8 cellular contexts compared by ENCODE assay signal in the genomic region with DNA sequence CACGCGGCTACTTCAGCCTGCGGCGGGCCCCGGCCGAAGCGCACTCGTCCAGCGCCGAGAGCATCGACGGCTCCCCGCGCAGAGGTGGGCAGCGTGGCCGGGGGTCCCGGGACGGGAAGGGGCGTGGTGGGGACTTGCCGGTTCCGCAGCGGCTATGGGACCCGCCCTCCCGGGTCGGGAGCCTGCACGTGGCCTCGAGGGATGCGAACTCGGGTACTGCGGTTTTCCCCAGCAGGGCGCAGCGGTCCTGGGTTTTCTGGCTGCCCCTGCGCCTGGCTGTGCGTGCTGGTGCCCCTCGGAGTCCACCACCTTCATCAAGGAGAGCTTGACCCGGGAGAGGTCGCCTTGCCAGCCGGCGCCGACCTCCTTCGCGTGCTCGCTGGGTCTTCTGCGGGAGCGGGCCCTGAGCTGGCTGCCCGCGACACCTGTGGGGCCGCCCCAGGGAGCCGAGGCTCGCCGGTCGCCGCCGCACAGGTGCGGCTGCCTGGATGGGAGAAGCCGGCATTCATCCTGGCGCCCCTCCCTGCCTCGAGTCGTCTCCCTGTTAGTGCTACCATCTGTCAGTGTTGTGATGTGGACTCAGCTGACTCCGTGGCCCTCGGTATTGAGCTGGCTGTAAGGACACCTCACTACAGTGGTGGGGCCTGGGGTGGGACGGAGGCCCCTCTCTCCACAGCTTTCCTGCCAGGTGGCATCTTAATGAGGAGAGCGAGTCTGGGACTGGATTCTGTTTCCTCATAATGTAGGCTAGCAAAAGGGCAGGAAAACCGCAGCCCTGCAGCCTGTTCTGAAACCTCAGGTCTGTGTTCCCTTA.
DNase-seq lines count a peak whose midpoint lies in the region; ATAC-seq and TF ChIP-seq lines count a peak whose summit lies in the region.

No MANE protein-coding gene starts in this region.

- ATAC-seq in omental fat pad (ENCODE audit: low FRiP score) (peak; percentile 10), HG02571 (IDR thresholded peaks at IDR 0.05; ENCODE audit: unreplicated experiment) (no peak), HG02759 (IDR thresholded peaks at IDR 0.05; ENCODE audit: unreplicated experiment) (no peak)

- peaks cover 26% of the 10 kb centered on the region for H3K36me3 Mint-ChIP-seq in Calu3 (ENCODE audit: insufficient read depth, unreplicated experiment)

- H3K27ac ChIP-seq in ectodermal cell (ENCODE audit: insufficient read depth, low read depth, low read length, poor library complexity, severe bottlenecking) = no peak overlapping the region

- DNase-seq in Calu3 (peak; percentile 28), NCI-H2171 (lab: John Stamatoyannopoulos, UW) (peak; percentile 52), omental fat pad (ENCODE audit: low spot score) (no peak), posterior vena cava (ENCODE audit: low spot score) (no peak)
- no peak for DNase-seq in effector CD4-positive, alpha-beta T cell

- peaks cover 20% of the 10 kb centered on the region for H3K27me3 ChIP-seq in ectodermal cell (ENCODE audit: control insufficient read depth, insufficient read depth, low read length, poor library complexity, severe bottlenecking)

- H3K36me3 ChIP-seq in ectodermal cell (ENCODE audit: control insufficient read depth, insufficient read depth, low read length) = no peaks in the 10 kb centered on the region

- peak overlapping the region; percentile 51 for H3K4me3 ChIP-seq in ectodermal cell (ENCODE audit: insufficient read depth, low read depth, low read length)

- H3K27ac Mint-ChIP-seq in Calu3 (ENCODE audit: unreplicated experiment) = no peak overlapping the region

- no TSS peak for BruUV-seq in Calu3 (replicated peaks; lab: Mats Ljungman, UMichigan)

- CTCF ChIA-PET in Calu3 (lab: Charles Lee) = interaction anchor here (0.6 to 1.5 kb wide), 2 partner anchors 10 to 75 kb away, joined by 3 read pairs; no protein-coding TSS in a partner anchor

- H3K9me3 Mint-ChIP-seq in Calu3 (ENCODE audit: low read depth, unreplicated experiment) = no peaks in the 10 kb centered on the region

- peak overlapping the region; percentile 85 for H3K4me3 Mint-ChIP-seq in Calu3 (ENCODE audit: low read depth, unreplicated experiment)

- peaks cover 15% of the 10 kb centered on the region for H3K4me1 ChIP-seq in ectodermal cell (ENCODE audit: control insufficient read depth, insufficient read depth, low read length)

- no peaks in the 10 kb centered on the region for H3K27me3 Mint-ChIP-seq in Calu3 (ENCODE audit: unreplicated experiment)

- peaks cover 51% of the 10 kb centered on the region for H3K4me1 Mint-ChIP-seq in Calu3 (ENCODE audit: low read depth, unreplicated experiment)

- no peak for TF ChIP-seq CTCF in Calu3 (IDR thresholded peaks at IDR 0.05; ENCODE audit: unreplicated experiment)
- TF ChIP-seq CTCF in omental fat pad (IDR thresholded peaks at IDR 0.05) = no peak

- intact Hi-C loops in Calu3 (cut with micrococcal nuclease; ENCODE audit: unreplicated experiment) = loop anchor here (2.0 to 5.0 kb wide), 2 partner anchors 36 to 76 kb away; no protein-coding TSS in a partner anchor
- intact Hi-C loops in posterior vena cava (cut with DNase I) = loop anchor here (5.0 to 10.0 kb wide), 3 partner anchors 71 to 74 kb away; no protein-coding TSS in a partner anchor

- WGBS in ectodermal cell, 2 experiments = 10 to 11% methylated on average over 64 of the region's 64 CpGs

- no peaks in the 10 kb centered on the region for H3K9me3 ChIP-seq in ectodermal cell (ENCODE audit: control insufficient read depth, low read length)

Comparison
In these comparisons a context has a peak if more than half of its experiments do, and no peak if none do; other contexts are left out.
1. DNase-seq: peak in Calu3 (single experiment) and NCI-H2171 (single experiment); none in omental fat pad (single experiment), posterior vena cava (single experiment) and effector CD4-positive, alpha-beta T cell (single experiment).